In genomic region chr15:89335289-89336041, GRCh38 we compare ENCODE assay signal across 8 cellular contexts. TPM values are rescaled to one million over a fixed set of nuclear protein-coding genes. Genes with fewer than 3 reads are reported as not detected.
DNase-seq lines count a peak whose midpoint lies in the region; ATAC-seq, FAIRE-seq and TF ChIP-seq lines count a peak whose summit lies in the region.

No MANE protein-coding gene starts in this region.

- ATAC-seq in body of pancreas (no peak), GM19324 (IDR thresholded peaks at IDR 0.05; ENCODE audit: low FRiP score, unreplicated experiment) (no peak)

- 7 to 10% methylated on average over 38 to 41 of the region's 41 CpGs for WGBS in body of pancreas, 2 donors
- WGBS in liver, result 12% methylated on average over 41 of the region's 41 CpGs

- TF ChIP-seq CTCF in AG09309 (IDR thresholded peaks at IDR 0.05; ENCODE audit: control insufficient read depth, insufficient read depth, low read depth, low read length, missing control alignments) (no peak), body of pancreas (IDR thresholded peaks at IDR 0.05) (no peak), liver (IDR thresholded peaks at IDR 0.05; ENCODE audit: low read depth, low read length, missing input control) (no peak), tibial artery (IDR thresholded peaks at IDR 0.05) (no peak)

- DNase-seq in AG09309 (ENCODE audit: low read depth), result no peak
- no peak for DNase-seq in GM19239 (ENCODE audit: insufficient read length, low spot score)
- DNase-seq in NCI-H1105 treated with DMSO at 0.1 percent for 48 hours (lab: John Stamatoyannopoulos, UW), result peak; percentile 78
- DNase-seq in body of pancreas, result peak in 1 of 4 donors; percentile 35
- peak in 1 of 2 donors; percentile 45 for DNase-seq in tibial artery
- DNase-seq in stimulated activated CD4-positive, alpha-beta T cell treated with anti-CD3 and anti-CD28 coated beads, Interleukin-15, amount 100 ng/mL, for 24 hours, result no peak

- H3K36me3 ChIP-seq in body of pancreas (replicated peaks in 1 of 2; ENCODE audit: insufficient read depth in 1 of 2, low read depth in 2 of 2) (peaks cover 0 to 3% of the 10 kb centered on the region in 2 donors), liver (ENCODE audit: control insufficient read depth in 4 of 4, insufficient read depth in 3 of 4, low read depth in 1 of 4, low read length in 3 of 4) (peaks cover 5 to 19% (median 11%) of the 10 kb centered on the region in 4 donors), tibial artery (peaks cover 29 to 31% (median 30%) of the 10 kb centered on the region in 3 donors)

- H3K27me3 ChIP-seq in body of pancreas (no peaks in the 10 kb centered on the region), liver (ENCODE audit: control insufficient read depth in 4 of 4, insufficient read depth in 4 of 4, low read length in 3 of 4) (no peaks in the 10 kb centered on the region), tibial artery (no peaks in the 10 kb centered on the region)

- H3K9ac ChIP-seq in liver (ENCODE audit: low read depth in 1 of 2, low read length in 2 of 2), result no peak overlapping the region

- H3K4me1 ChIP-seq in body of pancreas, result peaks cover 42% of the 10 kb centered on the region
- H3K4me1 ChIP-seq in liver (ENCODE audit: control insufficient read depth in 4 of 4, insufficient read depth in 4 of 4, low read length in 3 of 4), result peaks cover 9 to 32% (median 23%) of the 10 kb centered on the region in 4 donors
- H3K4me1 ChIP-seq in tibial artery, result peaks cover 0 to 45% (median 40%) of the 10 kb centered on the region in 4 donors

- TF ChIP-seq POLR2A in body of pancreas (IDR thresholded peaks at IDR 0.05), result no peak

- intact Hi-C loops in body of pancreas (cut with DNase I) (no loop called here), tibial artery (cut with DNase I; ENCODE audit: low total_unique reads) (no loop called here)

- H3K27ac ChIP-seq in body of pancreas (peak overlapping the region; percentile 56 to 94 (median 78)), liver (ENCODE audit: low read depth in 1 of 2, low read length in 2 of 2) (peak overlapping the region; percentile 12 to 45), tibial artery (peak overlapping the region; percentile 54 to 61)

- TF ChIP-seq RAD21 in liver (IDR thresholded peaks at IDR 0.05), result no peak

- FAIRE-seq in GM19239 (lab: Jason Lieb, UNC), result peak; percentile 4

- H3K9me3 ChIP-seq in body of pancreas (no peaks in the 10 kb centered on the region), liver (ENCODE audit: control insufficient read depth in 4 of 4, low read length in 3 of 4) (no peaks in the 10 kb centered on the region), tibial artery (no peaks in the 10 kb centered on the region)

- H3K4me3 ChIP-seq in AG09309 (ENCODE audit: control insufficient read depth, low read depth, low read length) (peak overlapping the region; percentile 29), body of pancreas (no peak overlapping the region), liver (ENCODE audit: low read depth in 1 of 3, low read length in 3 of 3) (peak overlapping the region in 2 of 3 donors; percentile 5 to 11), tibial artery (peak overlapping the region; percentile 87 to 90)

TF ChIP-seq in liver, 16 proteins besides CTCF, POLR2A, EP300 and RAD21:
- peak in 1 of 2 donors; percentile 56 for TF ChIP-seq GABPA (IDR thresholded peaks at IDR 0.05 in 1 of 2, conservative IDR thresholded peaks at IDR 0.05 in 1 of 2)
- no peak for TF ChIP-seq ZBTB33 (IDR thresholded peaks at IDR 0.05)
- TF ChIP-seq YY1 (IDR thresholded peaks at IDR 0.05), result no peak
- no peak for TF ChIP-seq SP1 (IDR thresholded peaks at IDR 0.05)
- TF ChIP-seq RXRA (IDR thresholded peaks at IDR 0.05), result no peak
- TF ChIP-seq EGR1 (IDR thresholded peaks at IDR 0.05; ENCODE audit: low read depth in 2 of 2), result no peak
- no peak for TF ChIP-seq HNF4G (IDR thresholded peaks at IDR 0.05)
- no peak for TF ChIP-seq TAF1 (conservative IDR thresholded peaks at IDR 0.05)
- TF ChIP-seq, protein P1, sequence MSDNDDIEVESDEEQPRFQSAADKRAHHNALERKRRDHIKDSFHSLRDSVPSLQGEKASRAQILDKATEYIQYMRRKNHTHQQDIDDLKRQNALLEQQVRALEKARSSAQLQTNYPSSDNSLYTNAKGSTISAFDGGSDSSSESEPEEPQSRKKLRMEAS (IDR thresholded peaks at IDR 0.05), result no peak
- TF ChIP-seq, protein P2, sequence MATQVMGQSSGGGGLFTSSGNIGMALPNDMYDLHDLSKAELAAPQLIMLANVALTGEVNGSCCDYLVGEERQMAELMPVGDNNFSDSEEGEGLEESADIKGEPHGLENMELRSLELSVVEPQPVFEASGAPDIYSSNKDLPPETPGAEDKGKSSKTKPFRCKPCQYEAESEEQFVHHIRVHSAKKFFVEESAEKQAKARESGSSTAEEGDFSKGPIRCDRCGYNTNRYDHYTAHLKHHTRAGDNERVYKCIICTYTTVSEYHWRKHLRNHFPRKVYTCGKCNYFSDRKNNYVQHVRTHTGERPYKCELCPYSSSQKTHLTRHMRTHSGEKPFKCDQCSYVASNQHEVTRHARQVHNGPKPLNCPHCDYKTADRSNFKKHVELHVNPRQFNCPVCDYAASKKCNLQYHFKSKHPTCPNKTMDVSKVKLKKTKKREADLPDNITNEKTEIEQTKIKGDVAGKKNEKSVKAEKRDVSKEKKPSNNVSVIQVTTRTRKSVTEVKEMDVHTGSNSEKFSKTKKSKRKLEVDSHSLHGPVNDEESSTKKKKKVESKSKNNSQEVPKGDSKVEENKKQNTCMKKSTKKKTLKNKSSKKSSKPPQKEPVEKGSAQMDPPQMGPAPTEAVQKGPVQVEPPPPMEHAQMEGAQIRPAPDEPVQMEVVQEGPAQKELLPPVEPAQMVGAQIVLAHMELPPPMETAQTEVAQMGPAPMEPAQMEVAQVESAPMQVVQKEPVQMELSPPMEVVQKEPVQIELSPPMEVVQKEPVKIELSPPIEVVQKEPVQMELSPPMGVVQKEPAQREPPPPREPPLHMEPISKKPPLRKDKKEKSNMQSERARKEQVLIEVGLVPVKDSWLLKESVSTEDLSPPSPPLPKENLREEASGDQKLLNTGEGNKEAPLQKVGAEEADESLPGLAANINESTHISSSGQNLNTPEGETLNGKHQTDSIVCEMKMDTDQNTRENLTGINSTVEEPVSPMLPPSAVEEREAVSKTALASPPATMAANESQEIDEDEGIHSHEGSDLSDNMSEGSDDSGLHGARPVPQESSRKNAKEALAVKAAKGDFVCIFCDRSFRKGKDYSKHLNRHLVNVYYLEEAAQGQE (IDR thresholded peaks at IDR 0.05), result no peak
- TF ChIP-seq ATF3 (IDR thresholded peaks at IDR 0.05), result peak; percentile 95
- TF ChIP-seq FOXA1 (IDR thresholded peaks at IDR 0.05), result no peak
- no peak for TF ChIP-seq HNF4A (conservative IDR thresholded peaks at IDR 0.05)
- TF ChIP-seq NR2F2 (IDR thresholded peaks at IDR 0.05), result peak; percentile 7
- no peak for TF ChIP-seq JUND (IDR thresholded peaks at IDR 0.05)
- TF ChIP-seq FOXA2 (IDR thresholded peaks at IDR 0.05), result peak; percentile 2

RNA-seq across cellular contexts. Expression of gene POLG, which starts 0.8 kb away (rescaled TPM):
- 10 to 100 TPM; 60.7 to 67.2 TPM for total RNA-seq in body of pancreas
- total RNA-seq in liver, result 10 to 100 TPM; 41.9 to 53.1 TPM
- polyA plus RNA-seq in liver, result 10 to 100 TPM; 15.2 to 20.9 TPM

Comparison
In these comparisons a context has a peak if more than half of its experiments do, and no peak if none do; other contexts are left out.
1. H3K4me3 ChIP-seq: peak in AG09309 (single experiment), liver (2 of 3) and tibial artery (2 of 2); none in body of pancreas (0 of 2).
2. Peak in every context shown above with its lines, with median percentiles within 50 percentile points of each other: H3K27ac ChIP-seq.